ENCODE assay signal across 7 cellular contexts in genomic region chr5:160311491-160312138, GRCh38. TPM values are rescaled to one million over a fixed set of nuclear protein-coding genes. Genes with fewer than 3 reads are reported as not detected.
DNase-seq lines count a peak whose midpoint lies in the region; ATAC-seq, FAIRE-seq and TF ChIP-seq lines count a peak whose summit lies in the region.

No MANE protein-coding gene starts in this region.

- 0 to 1% methylated on average over 45 of the region's 45 CpGs for WGBS in ectodermal cell, 2 experiments

- peak overlapping the region; percentile 58 for H3K4me3 ChIP-seq in Jurkat, Clone E6-1 (ENCODE audit: low read length)
- H3K4me3 ChIP-seq in ectodermal cell (ENCODE audit: insufficient read depth, low read depth, low read length): peak overlapping the region; percentile 62

- TF ChIP-seq CTCF in D721Med (IDR thresholded peaks at IDR 0.05; ENCODE audit: insufficient read depth, missing control alignments): no peak

- FAIRE-seq in D721Med (lab: Jason Lieb, UNC): no peak

- no peak for DNase-seq in Jurkat, Clone E6-1 (ENCODE audit: low read depth, low spot score)
- DNase-seq in myocyte (ENCODE audit: low read depth) (peak; percentile 41), D721Med (ENCODE audit: insufficient read length, low spot score) (no peak)
- DNase-seq in stimulated activated naive CD4-positive, alpha-beta T cell (lab: John Stamatoyannopoulos, UW): no peak

- no peaks in the 10 kb centered on the region for H3K9me3 ChIP-seq in ectodermal cell (ENCODE audit: control insufficient read depth, low read length)

- ATAC-seq in GM19395 (IDR thresholded peaks at IDR 0.05; ENCODE audit: unreplicated experiment) (peak; percentile 27), GM21529 (IDR thresholded peaks at IDR 0.05; ENCODE audit: unreplicated experiment) (no peak)

- H3K36me3 ChIP-seq in ectodermal cell (ENCODE audit: control insufficient read depth, insufficient read depth, low read length): peaks cover 6% of the 10 kb centered on the region

- no peaks in the 10 kb centered on the region for H3K27me3 ChIP-seq in ectodermal cell (ENCODE audit: control insufficient read depth, insufficient read depth, low read length, poor library complexity, severe bottlenecking)

- H3K27ac ChIP-seq in ectodermal cell (ENCODE audit: insufficient read depth, low read depth, low read length, poor library complexity, severe bottlenecking): no peak overlapping the region

- peaks cover 9% of the 10 kb centered on the region for H3K4me1 ChIP-seq in ectodermal cell (ENCODE audit: control insufficient read depth, insufficient read depth, low read length)

RNA-seq across cellular contexts. Expression of gene CCNJL, which starts 0.7 kb away (rescaled TPM):
- polyA plus RNA-seq in Jurkat, Clone E6-1 (2012; ENCODE audit: insufficient read depth, insufficient read length): 10.4 TPM
- 26.8 TPM for polyA plus RNA-seq in ectodermal cell (2013, experiment 1 of 4)
- polyA plus RNA-seq in ectodermal cell (2013, experiment 2 of 4): 31.7 TPM
- 20.9 TPM for polyA plus RNA-seq in ectodermal cell (2013, experiment 3 of 4)
- polyA plus RNA-seq in ectodermal cell (2013, experiment 4 of 4): 26.2 TPM
- 1.9 and 2.4 TPM in 2 replicates for total RNA-seq in myocyte
- 4.2 TPM for polyA plus RNA-seq in myocyte (2012)

RNA-seq across cellular contexts. Expression of gene C1QTNF2, which starts 58.8 kb away (rescaled TPM):
- not detected for polyA plus RNA-seq in Jurkat, Clone E6-1 (2012; ENCODE audit: insufficient read depth, insufficient read length)
- polyA plus RNA-seq in ectodermal cell (2013, experiment 1 of 4): 0.59 TPM
- polyA plus RNA-seq in ectodermal cell (2013, experiment 2 of 4): 0.57 TPM
- polyA plus RNA-seq in ectodermal cell (2013, experiment 3 of 4): 0.53 TPM
- 0.36 TPM for polyA plus RNA-seq in ectodermal cell (2013, experiment 4 of 4)
- 2.5 and 3.3 TPM in 2 replicates for total RNA-seq in myocyte
- 1.7 TPM for polyA plus RNA-seq in myocyte (2012)
